In genomic region chr14:90561031-90561430, GRCh38 we compare ENCODE assay signal across 18 cellular contexts.
DNase-seq lines count a peak whose midpoint lies in the region; ATAC-seq and TF ChIP-seq lines count a peak whose summit lies in the region.
"Had no signal": no experiment of that assay in that cellular context is flagged by ENCODE, and none has a peak within 500 bp of the region (broad histone marks: within the 10 kb centered on the region; RNA-seq: fewer than 3 reads in every experiment).

No MANE protein-coding gene starts in this region.

- H3K27ac Mint-ChIP-seq in WTC11, result no peak overlapping the region
- H3K27ac Mint-ChIP-seq in glutamatergic neuron (ENCODE audit: unreplicated experiment), result peak overlapping the region; percentile 64
- H3K27ac Mint-ChIP-seq: CD8-positive, alpha-beta T cell had no signal

- intact Hi-C loops in right cardiac atrium (cut with DNase I), result no loop called here
- intact Hi-C loops in left ventricle myocardium inferior (cut with micrococcal nuclease), result no loop called here
- intact Hi-C loops in aorta (cut with DNase I), result no loop called here

- H3K4me3 Mint-ChIP-seq in WTC11 (no peak overlapping the region), glutamatergic neuron (ENCODE audit: unreplicated experiment) (no peak overlapping the region)
- H3K4me3 Mint-ChIP-seq: CD8-positive, alpha-beta T cell had no signal

- peak in 2 of 3 donors; percentile 16 for DNase-seq in right cardiac atrium
- DNase-seq in left ventricle myocardium inferior, result no peak
- DNase-seq in WTC11 (ENCODE audit: low spot score), result no peak
- no peak for DNase-seq in glutamatergic neuron
- DNase-seq in aorta, result peak; percentile 24 to 45
- no peak for DNase-seq in dedifferentiated amniotic fluid mesenchymal stem cell (ENCODE audit: extremely low spot score)
- DNase-seq: BE2C; CD8-positive, alpha-beta T cell; DMS 273 treated with DMSO at 0.1 percent for 48 hours; HCEC 1CT; MG63; NCI-H1105; NCI-H2029 treated with DMSO at 0.1 percent for 48 hours; NCI-H345; NCI-H526 treated with DMSO at 0.1 percent for 48 hours; PC-9 had no signal

- no peak for TF ChIP-seq CTCF in left ventricle myocardium inferior (IDR thresholded peaks at IDR 0.05; ENCODE audit: borderline replicate concordance)
- TF ChIP-seq CTCF in WTC11 (IDR thresholded peaks at IDR 0.05), result no peak
- no peak for TF ChIP-seq CTCF in glutamatergic neuron (IDR thresholded peaks at IDR 0.05; ENCODE audit: partially characterized antibody, unreplicated experiment)

- WGBS in right cardiac atrium, result 90% methylated on average over 10 of the region's 10 CpGs
- WGBS in aorta, 2 donors, result 93 to 94% methylated on average over 10 of the region's 10 CpGs

- H3K4me3 ChIP-seq in right cardiac atrium (ENCODE audit: low read length) (no peak overlapping the region), left ventricle myocardium inferior (no peak overlapping the region), aorta (ENCODE audit: low read length in 2 of 2) (no peak overlapping the region)
- H3K4me3 ChIP-seq: MG63, PC-9, SK-N-MC had no signal

- H3K27me3 ChIP-seq in right cardiac atrium (ENCODE audit: control insufficient read depth, insufficient read depth), result no peaks in the 10 kb centered on the region
- H3K27me3 ChIP-seq in left ventricle myocardium inferior (ENCODE audit: low read depth), result no peaks in the 10 kb centered on the region
- no peaks in the 10 kb centered on the region for H3K27me3 ChIP-seq in aorta (ENCODE audit: control insufficient read depth in 1 of 2, insufficient read depth in 2 of 2, low read length in 1 of 2)
- H3K27me3 ChIP-seq: BE2C, MG63 had no signal

- H3K36me3 Mint-ChIP-seq in WTC11, result no peaks in the 10 kb centered on the region
- H3K36me3 Mint-ChIP-seq in glutamatergic neuron (ENCODE audit: unreplicated experiment), result no peaks in the 10 kb centered on the region
- H3K36me3 Mint-ChIP-seq: CD8-positive, alpha-beta T cell had no signal

- H3K4me1 Mint-ChIP-seq in WTC11 (peaks cover 14% of the 10 kb centered on the region), glutamatergic neuron (ENCODE audit: low read depth, unreplicated experiment) (peaks cover 12% of the 10 kb centered on the region)

- CTCF ChIA-PET in WTC11 (lab: Charles Lee), result interaction anchor here (0.6 to 1.2 kb wide), 4 partner anchors 15 to 197 kb away, joined by 3 to 4 read pairs (median 3); no protein-coding TSS in a partner anchor

- ATAC-seq in right cardiac atrium, result no peak
- peak; percentile 29; the same call in 1 of the 2 replicates for ATAC-seq in WTC11
- ATAC-seq in aorta (ENCODE audit: low FRiP score), result no peak
- ATAC-seq in GM21529 (IDR thresholded peaks at IDR 0.05; ENCODE audit: unreplicated experiment), result no peak
- ATAC-seq: CD8-positive, alpha-beta T cell had no signal

- H3K9me3 Mint-ChIP-seq in WTC11 (peaks cover 5% of the 10 kb centered on the region; the same call in 1 of the 2 replicates), glutamatergic neuron (ENCODE audit: unreplicated experiment) (peaks cover 4% of the 10 kb centered on the region)
- H3K9me3 Mint-ChIP-seq: CD8-positive, alpha-beta T cell had no signal

- H3K36me3 ChIP-seq in left ventricle myocardium inferior, result peaks cover 14% of the 10 kb centered on the region
- H3K36me3 ChIP-seq in aorta (ENCODE audit: control insufficient read depth in 1 of 2, insufficient read depth in 2 of 2, low read length in 1 of 2), result no peaks in the 10 kb centered on the region
- H3K36me3 ChIP-seq: BE2C, MG63 had no signal

- H3K27ac ChIP-seq in right cardiac atrium (ENCODE audit: low read length) (no peak overlapping the region), left ventricle myocardium inferior (replicated peaks) (no peak overlapping the region), aorta (ENCODE audit: low read depth in 1 of 2, low read length in 2 of 2) (no peak overlapping the region)
- H3K27ac ChIP-seq: PC-9, SK-N-MC had no signal

- H3K9me3 ChIP-seq in right cardiac atrium (ENCODE audit: control insufficient read depth, low read length) (no peaks in the 10 kb centered on the region), left ventricle myocardium inferior (replicated peaks) (no peaks in the 10 kb centered on the region), aorta (ENCODE audit: control insufficient read depth, low read length) (no peaks in the 10 kb centered on the region)
- H3K9me3 ChIP-seq: BE2C, MG63 had no signal

- H3K27me3 Mint-ChIP-seq in WTC11 (ENCODE audit: low read depth) (no peaks in the 10 kb centered on the region), glutamatergic neuron (ENCODE audit: unreplicated experiment) (no peaks in the 10 kb centered on the region)

- H3K4me1 ChIP-seq in right cardiac atrium (ENCODE audit: control insufficient read depth, insufficient read depth, low read length), result no peaks in the 10 kb centered on the region
- H3K4me1 ChIP-seq in left ventricle myocardium inferior, result peaks cover 12% of the 10 kb centered on the region
- no peaks in the 10 kb centered on the region for H3K4me1 ChIP-seq in aorta (ENCODE audit: control insufficient read depth in 1 of 2, insufficient read depth in 2 of 2, low read length in 2 of 2)

- POLR2A ChIA-PET in WTC11 (lab: Charles Lee), result no interaction called here

TF ChIP-seq in WTC11, 78 proteins besides CTCF, POLR2A, EP300 and RAD21:
- no peak for TF ChIP-seq CDX4 (CRISPR knock-in tag; IDR thresholded peaks at IDR 0.05; ENCODE audit: borderline replicate concordance)
- TF ChIP-seq MLX (CRISPR knock-in tag; IDR thresholded peaks at IDR 0.05), result no peak

Comparison
In these comparisons a context has a peak if more than half of its experiments do, and no peak if none do; other contexts are left out.
1. DNase-seq: peak in right cardiac atrium (2 of 3) and aorta (2 of 2); none in left ventricle myocardium inferior (single experiment), WTC11 (single experiment), glutamatergic neuron (single experiment) and dedifferentiated amniotic fluid mesenchymal stem cell (single experiment).